In the genomic region with DNA sequence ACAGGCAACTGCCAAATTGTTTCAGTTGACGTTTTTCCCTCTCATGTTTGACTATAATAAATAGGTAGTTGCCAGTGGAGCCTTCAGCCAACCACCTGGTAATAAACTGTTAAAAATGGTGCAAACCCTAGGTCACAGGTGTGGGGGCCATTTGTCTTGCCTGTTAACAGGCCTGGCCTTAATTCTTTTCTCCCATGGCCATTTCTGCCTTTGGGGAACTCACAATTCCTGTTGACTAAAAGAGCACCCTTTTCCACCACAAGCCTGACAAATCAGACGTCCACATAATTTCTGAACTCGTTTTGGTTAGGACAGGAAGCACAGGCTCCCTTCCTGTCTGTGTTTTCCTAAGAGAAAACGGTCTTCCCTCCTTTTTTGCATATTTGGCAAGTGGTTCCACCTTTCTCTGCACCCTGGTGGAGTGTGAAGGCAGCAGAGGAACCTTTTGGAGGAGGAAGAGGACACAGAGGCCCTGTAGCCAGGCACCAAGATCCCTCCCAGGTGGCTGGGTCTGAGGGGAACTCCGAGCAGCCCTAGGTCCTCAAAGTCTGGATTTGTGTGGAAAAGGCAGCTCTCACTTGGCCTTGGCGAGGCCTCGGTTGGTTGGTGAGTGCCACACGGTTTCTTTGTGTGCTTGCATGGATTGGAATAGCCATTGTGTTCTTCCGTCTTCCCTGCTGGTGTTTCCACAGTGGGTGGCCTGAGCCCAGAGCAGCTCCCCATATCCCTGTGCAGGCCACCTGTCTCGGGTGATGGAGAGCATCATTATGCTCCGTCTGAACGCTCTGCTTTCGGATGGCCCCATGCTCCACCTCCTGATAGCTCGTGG, we compare ENCODE assay signal across 13 cellular contexts. TPM values are rescaled to one million over a fixed set of nuclear protein-coding genes. Genes with fewer than 3 reads are reported as not detected.
DNase-seq lines count a peak whose midpoint lies in the region; ATAC-seq and TF ChIP-seq lines count a peak whose summit lies in the region.
"Had no signal": no experiment of that assay in that cellular context is flagged by ENCODE, and none has a peak within 500 bp of the region (broad histone marks: within the 10 kb centered on the region; RNA-seq: fewer than 3 reads in every experiment).

No MANE protein-coding gene starts in this region.

- peaks cover 21 to 46% of the 10 kb centered on the region in 2 donors for H3K4me1 ChIP-seq in naive thymus-derived CD4-positive, alpha-beta T cell (ENCODE audit: control insufficient read depth in 2 of 2, insufficient read depth in 2 of 2, low read length in 2 of 2)
- H3K4me1 ChIP-seq in psoas muscle = peaks cover 3% of the 10 kb centered on the region

- peak overlapping the region; percentile 90 for H3K27ac ChIP-seq in naive thymus-derived CD4-positive, alpha-beta T cell (ENCODE audit: low read depth, low read length)
- H3K27ac ChIP-seq in psoas muscle = no peak overlapping the region
- H3K27ac ChIP-seq in RWPE1 = no peak overlapping the region
- H3K27ac ChIP-seq: cardiac muscle cell had no signal

- 62 to 66% (median 65%) methylated on average over 14 of the region's 14 CpGs for WGBS in psoas muscle, 3 donors

- H3K4me3 Mint-ChIP-seq in activated CD4-positive, alpha-beta memory T cell treated with anti-CD3 and anti-CD28 coated beads for 36 hours = peak overlapping the region; percentile 86
- peak overlapping the region; percentile 91 to 100 (median 99) for H3K4me3 Mint-ChIP-seq in naive thymus-derived CD4-positive, alpha-beta T cell
- no peak overlapping the region for H3K4me3 Mint-ChIP-seq in osteocyte (ENCODE audit: unreplicated experiment)

- POLR2A ChIA-PET in activated CD4-positive, alpha-beta memory T cell treated with anti-CD3 and anti-CD28 coated beads for 36 hours (lab: Charles Lee) = interaction anchor here (0.9 to 19.6 kb wide), 15 partner anchors 9 to 141 kb away, joined by 3 to 217 read pairs (median 29); partner anchors contain the start of gene FIGNL1
- POLR2A ChIA-PET in naive thymus-derived CD4-positive, alpha-beta T cell (lab: Charles Lee) = interaction anchor here (0.8 to 44.3 kb wide), 7 partner anchors 12 to 107 kb away, joined by 3 to 2368 read pairs (median 416); no protein-coding TSS in a partner anchor
- POLR2A ChIA-PET in RWPE1 (lab: Yijun Ruan, JAX; ENCODE audit: low non-redundant PET) = no interaction called here

- DNase-seq in GM12864 (ENCODE audit: low read depth) (no peak), osteocyte (ENCODE audit: extremely low spot score, unreplicated experiment) (no peak), A172 (ENCODE audit: low spot score) (no peak), psoas muscle (no peak), RWPE1 (ENCODE audit: low spot score) (no peak)
- peak; percentile 60 for DNase-seq in activated CD4-positive, alpha-beta memory T cell treated with anti-CD3 and anti-CD28 coated beads for 36 hours
- peak in 3 of 9 donors; percentile 20 to 50 (median 33) for DNase-seq in naive thymus-derived CD4-positive, alpha-beta T cell
- DNase-seq: heart left ventricle, MG63, retina, T-helper 9 cell had no signal

- ATAC-seq in HG02885 (IDR thresholded peaks at IDR 0.05; ENCODE audit: poor library complexity, unreplicated experiment) (peak; percentile 26), psoas muscle (no peak)
- ATAC-seq in naive thymus-derived CD4-positive, alpha-beta T cell = no peak

- intact Hi-C loops in activated CD4-positive, alpha-beta memory T cell treated with anti-CD3 and anti-CD28 coated beads for 36 hours (cut with micrococcal nuclease) = loop anchor here (1.0 to 2.0 kb wide), 6 partner anchors 9 to 160 kb away; no protein-coding TSS in a partner anchor
- intact Hi-C loops in naive thymus-derived CD4-positive, alpha-beta T cell (cut with micrococcal nuclease) = loop anchor here in 1 of 2 donors (1.0 to 5.0 kb wide), 3 partner anchors 9 to 144 kb away; partner anchors contain the start of gene FIGNL1
- intact Hi-C loops in psoas muscle (cut with DNase I) = no loop called here

- CTCF ChIA-PET in activated CD4-positive, alpha-beta memory T cell treated with anti-CD3 and anti-CD28 coated beads for 36 hours (lab: Charles Lee) = interaction anchor here (0.8 to 14.8 kb wide), 19 partner anchors 10 to 166 kb away, joined by 3 to 159 read pairs (median 5); no protein-coding TSS in a partner anchor
- CTCF ChIA-PET in naive thymus-derived CD4-positive, alpha-beta T cell (lab: Charles Lee) = interaction anchor here (0.8 to 13.1 kb wide), 16 partner anchors 7 to 165 kb away, joined by 3 to 210 read pairs (median 4); no protein-coding TSS in a partner anchor
- CTCF ChIA-PET in RWPE1 (lab: Yijun Ruan, JAX) = no interaction called here

- no peaks in the 10 kb centered on the region for H3K9me3 Mint-ChIP-seq in activated CD4-positive, alpha-beta memory T cell treated with anti-CD3 and anti-CD28 coated beads for 36 hours
- H3K9me3 Mint-ChIP-seq in naive thymus-derived CD4-positive, alpha-beta T cell = peaks cover 0 to 4% (median 0%) of the 10 kb centered on the region in 11 donors
- H3K9me3 Mint-ChIP-seq in osteocyte (ENCODE audit: unreplicated experiment) = no peaks in the 10 kb centered on the region

- H3K36me3 Mint-ChIP-seq in activated CD4-positive, alpha-beta memory T cell treated with anti-CD3 and anti-CD28 coated beads for 36 hours = peaks cover 81% of the 10 kb centered on the region
- peaks cover 11 to 76% (median 44%) of the 10 kb centered on the region in 5 donors for H3K36me3 Mint-ChIP-seq in naive thymus-derived CD4-positive, alpha-beta T cell
- no peaks in the 10 kb centered on the region for H3K36me3 Mint-ChIP-seq in osteocyte (ENCODE audit: unreplicated experiment)

- H3K27me3 ChIP-seq in naive thymus-derived CD4-positive, alpha-beta T cell (ENCODE audit: control insufficient read depth in 2 of 2, insufficient read depth in 2 of 2, low read length in 2 of 2) = no peaks in the 10 kb centered on the region
- H3K27me3 ChIP-seq in psoas muscle (ENCODE audit: insufficient read depth in 3 of 3, low read length in 2 of 3) = peaks cover 3 to 43% (median 8%) of the 10 kb centered on the region in 3 donors

- peak overlapping the region; percentile 58 for H3K4me3 ChIP-seq in GM12864 (ENCODE audit: low read depth, low read length)
- H3K4me3 ChIP-seq in naive thymus-derived CD4-positive, alpha-beta T cell (ENCODE audit: low read length) = peak overlapping the region; percentile 84
- no peak overlapping the region for H3K4me3 ChIP-seq in psoas muscle
- H3K4me3 ChIP-seq: cardiac muscle cell, MG63 had no signal

- peak overlapping the region; percentile 94 for H3K27ac Mint-ChIP-seq in activated CD4-positive, alpha-beta memory T cell treated with anti-CD3 and anti-CD28 coated beads for 36 hours
- H3K27ac Mint-ChIP-seq in naive thymus-derived CD4-positive, alpha-beta T cell = peak overlapping the region in 6 of 9 donors; percentile 97 to 100 (median 99)
- H3K27ac Mint-ChIP-seq in osteocyte (ENCODE audit: unreplicated experiment) = no peak overlapping the region

- TF ChIP-seq CTCF in GM12864 (IDR thresholded peaks at IDR 0.05; ENCODE audit: low read depth, low read length, missing control alignments) (no peak), osteocyte (IDR thresholded peaks at IDR 0.05) (no peak), psoas muscle (IDR thresholded peaks at IDR 0.05) (no peak), RWPE1 (conservative IDR thresholded peaks at IDR 0.05; ENCODE audit: low read depth) (no peak)

- no peaks in the 10 kb centered on the region for H3K27me3 Mint-ChIP-seq in activated CD4-positive, alpha-beta memory T cell treated with anti-CD3 and anti-CD28 coated beads for 36 hours
- peaks cover 0 to 2% (median 0%) of the 10 kb centered on the region in 5 donors for H3K27me3 Mint-ChIP-seq in naive thymus-derived CD4-positive, alpha-beta T cell
- peaks cover 75% of the 10 kb centered on the region for H3K27me3 Mint-ChIP-seq in osteocyte (ENCODE audit: unreplicated experiment)

- H3K4me1 Mint-ChIP-seq in activated CD4-positive, alpha-beta memory T cell treated with anti-CD3 and anti-CD28 coated beads for 36 hours (ENCODE audit: low read depth) = peaks cover 30% of the 10 kb centered on the region
- peaks cover 16 to 56% (median 40%) of the 10 kb centered on the region in 7 donors for H3K4me1 Mint-ChIP-seq in naive thymus-derived CD4-positive, alpha-beta T cell
- H3K4me1 Mint-ChIP-seq in osteocyte (ENCODE audit: unreplicated experiment) = peaks cover 2% of the 10 kb centered on the region

- H3K36me3 ChIP-seq in naive thymus-derived CD4-positive, alpha-beta T cell (ENCODE audit: control insufficient read depth in 2 of 3, insufficient read depth in 3 of 3, low read length in 3 of 3) = peaks cover 0 to 14% (median 0%) of the 10 kb centered on the region in 3 experiments
- no peaks in the 10 kb centered on the region for H3K36me3 ChIP-seq in psoas muscle (ENCODE audit: insufficient read depth in 1 of 2, low read depth in 1 of 2)
- H3K36me3 ChIP-seq: cardiac muscle cell, heart left ventricle, MG63 had no signal

- H3K9me3 ChIP-seq in naive thymus-derived CD4-positive, alpha-beta T cell (ENCODE audit: control insufficient read depth in 2 of 3, low read length in 3 of 3) = no peaks in the 10 kb centered on the region
- no peaks in the 10 kb centered on the region for H3K9me3 ChIP-seq in psoas muscle
- H3K9me3 ChIP-seq: heart left ventricle, MG63 had no signal

RNA-seq across cellular contexts. Expression of gene IKZF1, which starts 4.0 kb away (rescaled TPM):
- total RNA-seq in activated CD4-positive, alpha-beta memory T cell treated with anti-CD3 and anti-CD28 coated beads for 36 hours = 100 to 1,000 TPM; 207 to 216 TPM
- total RNA-seq in naive thymus-derived CD4-positive, alpha-beta T cell = 100 to 1,000 TPM; 388 to 548 (median 463) TPM
- 100 to 1,000 TPM; 258 to 318 TPM for polyA plus RNA-seq in naive thymus-derived CD4-positive, alpha-beta T cell
- not detected in 2 replicates for total RNA-seq in osteocyte
- not detected in 2 replicates for total RNA-seq in A172 (2014; rRNA removed; shearing (Covaris generic))
- 1 to 10 TPM; 1.1 to 2.0 (median 1.6) TPM for total RNA-seq in psoas muscle
- under 1 TPM; 0.18 to 0.37 (median 0.26) TPM for polyA plus RNA-seq in psoas muscle
- polyA plus RNA-seq: cardiac muscle cell had no signal

Comparison
In these comparisons a context has a peak if more than half of its experiments do, and no peak if none do; other contexts are left out.
1. RNA of gene IKZF1, which starts 4.0 kb away (total RNA-seq): 388 to 548 TPM in naive thymus-derived CD4-positive, alpha-beta T cell and 207 to 216 TPM in activated CD4-positive, alpha-beta memory T cell treated with anti-CD3 and anti-CD28 coated beads for 36 hours; 1.1 to 2.0 TPM in psoas muscle, not detected in osteocyte and not detected in A172; every median in the first group is over 10 times any median in the second.